ENCODE assay signal across 25 cellular contexts in genomic region chr7:82152858-82153257, GRCh38.
"Had no signal": no experiment of that assay in that cellular context is flagged by ENCODE, and none has a peak within 500 bp of the region (broad histone marks: within the 10 kb centered on the region; RNA-seq: fewer than 3 reads in every experiment).

No MANE protein-coding gene starts in this region.

- H3K4me1 ChIP-seq: pancreas, suprapubic skin, transverse colon, upper lobe of right lung, uterus had no signal

- H3K4me1 Mint-ChIP-seq: immature natural killer cell; memory B cell; neural crest cell; stimulated activated naive CD8-positive, alpha-beta T cell treated with anti-CD3 and anti-CD28 coated beads, Interleukin-15, amount 100 ng/mL, for 72 hours had no signal

- H3K27me3 ChIP-seq: dorsolateral prefrontal cortex, neutrophil, pancreas, suprapubic skin, transverse colon, upper lobe of right lung, uterus had no signal

- H3K4me3 ChIP-seq: dorsolateral prefrontal cortex, lung, pancreas, smooth muscle cell, suprapubic skin, transverse colon, upper lobe of right lung, uterus had no signal

- DNase-seq: dorsolateral prefrontal cortex; effector CD4-positive, alpha-beta T cell; hypothalamus; immature natural killer cell; pancreas; stimulated activated CD4-positive, alpha-beta T cell treated with anti-CD3 and anti-CD28 coated beads, Interleukin-12 subunit alpha, Interleukin-12 subunit beta, amount 100 ng/mL, for 4 hours; stimulated activated CD4-positive, alpha-beta T cell treated with anti-CD3 and anti-CD28 coated beads, Interleukin-1b, Interleukin-23, amount 100 ng/mL, for 48 hours; stimulated activated CD4-positive, alpha-beta T cell treated with anti-CD3 and anti-CD28 coated beads, Interleukin-4, amount 100 ng/mL, for 1 hour; stimulated activated CD8-positive, alpha-beta memory T cell treated with anti-CD3 and anti-CD28 coated beads, Interleukin-4, amount 100 ng/mL, for 48 hours; stimulated activated naive CD4-positive, alpha-beta T cell; stimulated activated naive CD8-positive, alpha-beta T cell treated with anti-CD3 and anti-CD28 coated beads, Interleukin-15, amount 100 ng/mL, for 72 hours; transverse colon; upper lobe of right lung; uterus had no signal

- H3K4me2 ChIP-seq: smooth muscle cell had no signal

- H3K4me3 Mint-ChIP-seq: immature natural killer cell; memory B cell; natural killer cell treated with Interleukin-12 subunit alpha and Interleukin-12 subunit beta and Interleukin-15 and Interleukin-18, amount 100 ng/mL, for 72 hours; neural crest cell; stimulated activated naive CD8-positive, alpha-beta T cell treated with anti-CD3 and anti-CD28 coated beads, Interleukin-15, amount 100 ng/mL, for 72 hours had no signal

- H3K9me3 ChIP-seq: neutrophil, pancreas, suprapubic skin, transverse colon, upper lobe of right lung, uterus had no signal

- H3K36me3 ChIP-seq: neutrophil, pancreas, suprapubic skin, transverse colon, upper lobe of right lung, uterus had no signal

- H3K27ac ChIP-seq: dorsolateral prefrontal cortex, neutrophil, pancreas, suprapubic skin, transverse colon, upper lobe of right lung, uterus had no signal

- ATAC-seq: left lobe of liver; natural killer cell treated with Interleukin-12 subunit alpha and Interleukin-12 subunit beta and Interleukin-15 and Interleukin-18, amount 100 ng/mL, for 72 hours; pancreas; sciatic nerve; stimulated activated naive CD8-positive, alpha-beta T cell treated with anti-CD3 and anti-CD28 coated beads, Interleukin-15, amount 100 ng/mL, for 72 hours; upper lobe of right lung had no signal

- H3K36me3 Mint-ChIP-seq: immature natural killer cell; memory B cell; natural killer cell treated with Interleukin-12 subunit alpha and Interleukin-12 subunit beta and Interleukin-15 and Interleukin-18, amount 100 ng/mL, for 72 hours had no signal

- FAIRE-seq: frontal cortex, keratinocyte, pancreas had no signal

- H3K27me3 Mint-ChIP-seq: memory B cell; natural killer cell treated with Interleukin-12 subunit alpha and Interleukin-12 subunit beta and Interleukin-15 and Interleukin-18, amount 100 ng/mL, for 72 hours; stimulated activated naive CD8-positive, alpha-beta T cell treated with anti-CD3 and anti-CD28 coated beads, Interleukin-15, amount 100 ng/mL, for 72 hours had no signal

- H3K9me3 Mint-ChIP-seq: neural crest cell; stimulated activated naive CD8-positive, alpha-beta T cell treated with anti-CD3 and anti-CD28 coated beads, Interleukin-15, amount 100 ng/mL, for 72 hours had no signal
